ENCODE assay signal across 1 cellular context in the genomic region with DNA sequence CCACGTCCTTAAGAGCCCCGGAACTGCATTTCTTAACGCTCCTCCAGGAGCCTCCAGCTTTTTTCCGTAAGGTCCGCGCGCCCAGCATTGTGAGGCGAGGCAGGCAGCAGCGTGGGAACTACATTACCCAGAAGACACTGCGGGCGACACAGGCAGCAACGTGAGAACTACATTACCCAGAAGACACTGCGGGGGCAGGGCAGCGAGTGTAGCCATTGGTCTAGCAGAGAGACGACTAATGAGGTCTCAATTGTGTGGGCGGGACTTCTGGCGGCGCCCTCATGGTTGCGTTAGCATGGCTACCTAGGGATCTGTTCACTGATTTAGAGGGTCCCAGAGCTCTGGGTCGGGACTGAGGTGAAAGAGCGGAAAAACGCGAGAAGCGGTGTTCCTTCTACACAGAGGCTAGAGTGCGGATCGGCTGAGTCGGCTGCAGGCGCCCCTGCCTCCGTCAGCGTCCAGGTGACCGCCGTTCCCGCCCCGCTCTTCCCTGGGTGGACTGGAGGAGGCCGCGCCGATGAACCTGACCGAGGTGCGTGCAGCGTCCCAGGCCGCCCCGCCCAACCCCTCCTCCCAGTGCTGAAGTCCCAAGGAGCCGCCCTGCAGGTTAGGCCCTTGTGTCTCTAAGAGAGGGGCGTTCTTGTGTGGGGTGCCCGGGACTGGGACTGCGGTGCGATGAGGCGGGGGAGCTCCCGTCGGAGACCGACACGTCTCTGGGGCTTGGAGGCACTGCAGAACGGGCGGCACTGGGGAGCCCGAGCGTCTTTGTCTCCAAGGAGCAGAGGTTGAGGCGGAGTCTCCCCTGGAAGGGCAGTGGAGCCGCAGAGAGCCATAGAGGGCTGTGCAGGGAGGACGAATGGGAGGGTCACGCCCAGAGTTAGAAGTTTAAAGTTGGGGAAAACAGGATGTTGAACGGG.
A peak's percentile ranks its signal among the peaks of the same experiment; 100 is the strongest.
TF ChIP-seq lines count a peak whose summit lies in the region.

A gene (plus strand): TSS at position 264 of the 917 bp plus-strand sequence. CDS start 254 bp downstream, at position 518.

TF ChIP-seq in SK-N-SH treated with all-trans-retinoic acid at 6 μM for 48 hours, 23 proteins besides CTCF, POLR2A, EP300 and RAD21 (continued from another document):
- TF ChIP-seq, protein P1, sequence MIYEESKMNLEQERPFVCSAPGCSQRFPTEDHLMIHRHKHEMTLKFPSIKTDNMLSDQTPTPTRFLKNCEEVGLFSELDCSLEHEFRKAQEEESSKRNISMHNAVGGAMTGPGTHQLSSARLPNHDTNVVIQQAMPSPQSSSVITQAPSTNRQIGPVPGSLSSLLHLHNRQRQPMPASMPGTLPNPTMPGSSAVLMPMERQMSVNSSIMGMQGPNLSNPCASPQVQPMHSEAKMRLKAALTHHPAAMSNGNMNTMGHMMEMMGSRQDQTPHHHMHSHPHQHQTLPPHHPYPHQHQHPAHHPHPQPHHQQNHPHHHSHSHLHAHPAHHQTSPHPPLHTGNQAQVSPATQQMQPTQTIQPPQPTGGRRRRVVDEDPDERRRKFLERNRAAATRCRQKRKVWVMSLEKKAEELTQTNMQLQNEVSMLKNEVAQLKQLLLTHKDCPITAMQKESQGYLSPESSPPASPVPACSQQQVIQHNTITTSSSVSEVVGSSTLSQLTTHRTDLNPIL (CRISPR knock-in tag; IDR thresholded peaks at IDR 0.05; ENCODE audit: low read depth), result 0 out of 2 replicates have a peak, but pooled peaks have one; percentile 28
- no peak for TF ChIP-seq OSR1 (CRISPR knock-in tag; IDR thresholded peaks at IDR 0.05)
- no peak for TF ChIP-seq SNAI2 (CRISPR knock-in tag; IDR thresholded peaks at IDR 0.05)
- no peak for TF ChIP-seq ZFP30 (CRISPR knock-in tag; IDR thresholded peaks at IDR 0.05)
